ENCODE assay signal across 17 cellular contexts in the genomic region with DNA sequence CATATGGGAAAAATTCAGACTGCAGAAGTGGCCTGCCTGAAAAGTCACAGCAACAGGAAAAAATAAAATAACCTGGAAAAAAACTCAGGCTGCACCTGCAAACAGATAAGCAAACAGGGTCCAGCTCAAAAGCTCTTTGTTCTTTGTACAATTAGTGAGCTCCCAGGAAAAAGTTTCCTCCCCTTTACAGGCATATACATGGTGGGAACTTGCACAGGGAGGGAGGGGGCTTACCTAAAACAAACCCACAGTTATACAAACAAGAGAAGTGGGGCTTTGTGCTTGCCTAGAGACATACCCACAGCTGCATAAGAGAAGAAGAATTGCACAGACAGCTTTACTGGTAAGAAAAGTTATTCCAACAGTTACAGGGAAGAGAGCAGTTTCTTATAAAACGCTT. TPM values are rescaled to one million over a fixed set of nuclear protein-coding genes. Genes with fewer than 3 reads are reported as not detected.
DNase-seq lines count a peak whose midpoint lies in the region; ATAC-seq and TF ChIP-seq lines count a peak whose summit lies in the region.
"Had no signal": no experiment of that assay in that cellular context is flagged by ENCODE, and none has a peak within 500 bp of the region (broad histone marks: within the 10 kb centered on the region; RNA-seq: fewer than 3 reads in every experiment).

No MANE protein-coding gene starts in this region.

- H3K9me3 Mint-ChIP-seq in brain: no peaks in the 10 kb centered on the region
- H3K9me3 Mint-ChIP-seq in progenitor cell of endocrine pancreas (ENCODE audit: low read depth): no peaks in the 10 kb centered on the region
- H3K9me3 Mint-ChIP-seq: CD4-positive, CD25-positive, alpha-beta regulatory T cell had no signal

- ATAC-seq in Right ventricle myocardium inferior (no peak), GM21423 (IDR thresholded peaks at IDR 0.05; ENCODE audit: unreplicated experiment) (no peak)
- ATAC-seq: GM12878, HCT116 had no signal

- peak in 2 of 3 experiments; percentile 18 to 62 for DNase-seq in NCI-H1417 (lab: John Stamatoyannopoulos, UW)
- no peak for DNase-seq in NCI-H1417 treated with DMSO at 0.1 percent for 48 hours (lab: John Stamatoyannopoulos, UW)
- no peak for DNase-seq in left ventricle myocardium inferior
- no peak for DNase-seq in Right ventricle myocardium inferior (ENCODE audit: missing footprints)
- no peak for DNase-seq in progenitor cell of endocrine pancreas (ENCODE audit: low spot score, unreplicated experiment)
- DNase-seq in HEK293T (ENCODE audit: extremely low spot score): no peak
- DNase-seq: 8988T; AML-193; Calu3; CD4-positive, CD25-positive, alpha-beta regulatory T cell; DMS 273 treated with DMSO at 0.1 percent for 48 hours; GM23248 had no signal

- CTCF ChIA-PET in HEK293T (lab: Yijun Ruan, JAX): no interaction called here

- peaks cover 30% of the 10 kb centered on the region for H3K4me1 ChIP-seq in left ventricle myocardium inferior

- no peaks in the 10 kb centered on the region for H3K36me3 ChIP-seq in left ventricle myocardium inferior
- H3K36me3 ChIP-seq: BLaER1 had no signal

- H3K4me1 Mint-ChIP-seq in brain (peaks cover 33% of the 10 kb centered on the region), progenitor cell of endocrine pancreas (ENCODE audit: low read depth) (peaks cover 44% of the 10 kb centered on the region)
- H3K4me1 Mint-ChIP-seq: CD4-positive, CD25-positive, alpha-beta regulatory T cell had no signal

- intact Hi-C loops in left ventricle myocardium inferior (cut with micrococcal nuclease): no loop called here
- intact Hi-C loops in Right ventricle myocardium inferior (cut with DNase I): no loop called here

- H3K27me3 Mint-ChIP-seq in brain (no peaks in the 10 kb centered on the region), progenitor cell of endocrine pancreas (no peaks in the 10 kb centered on the region)

- H3K27ac ChIP-seq in left ventricle myocardium inferior (replicated peaks): peak overlapping the region; percentile 35
- H3K27ac ChIP-seq: BLaER1, GM23248 had no signal

- H3K4me3 ChIP-seq in left ventricle myocardium inferior: no peak overlapping the region
- H3K4me3 ChIP-seq: BLaER1, GM12878, GM23248 had no signal

- POLR2A ChIA-PET in HEK293T (lab: Yijun Ruan, JAX): no interaction called here

- H3K27ac Mint-ChIP-seq in brain (peak overlapping the region in 3 of 5 experiments; percentile 58 to 90 (median 63)), progenitor cell of endocrine pancreas (peak overlapping the region; percentile 97)
- H3K27ac Mint-ChIP-seq: CD4-positive, CD25-positive, alpha-beta regulatory T cell had no signal

- no peaks in the 10 kb centered on the region for H3K9me3 ChIP-seq in left ventricle myocardium inferior (replicated peaks)
- H3K9me3 ChIP-seq: BLaER1 had no signal

- H3K27me3 ChIP-seq in left ventricle myocardium inferior (ENCODE audit: low read depth): no peaks in the 10 kb centered on the region
- H3K27me3 ChIP-seq: BLaER1 had no signal

- no peak overlapping the region for H3K4me3 Mint-ChIP-seq in brain
- H3K4me3 Mint-ChIP-seq in progenitor cell of endocrine pancreas (ENCODE audit: low read depth): peak overlapping the region; percentile 74
- H3K4me3 Mint-ChIP-seq: CD4-positive, CD25-positive, alpha-beta regulatory T cell had no signal

- H3K36me3 Mint-ChIP-seq in brain (no peaks in the 10 kb centered on the region), progenitor cell of endocrine pancreas (ENCODE audit: insufficient read depth) (peaks cover 5% of the 10 kb centered on the region)
- H3K36me3 Mint-ChIP-seq: CD4-positive, CD25-positive, alpha-beta regulatory T cell had no signal

- TF ChIP-seq CTCF in left ventricle myocardium inferior (IDR thresholded peaks at IDR 0.05; ENCODE audit: borderline replicate concordance) (no peak), brain (conservative IDR thresholded peaks at IDR 0.05) (no peak), progenitor cell of endocrine pancreas (IDR thresholded peaks at IDR 0.05; ENCODE audit: unreplicated experiment) (no peak)

TF ChIP-seq in HEK293T, 16 proteins besides CTCF, POLR2A, EP300 and RAD21:
- TF ChIP-seq CTBP1 (IDR thresholded peaks at IDR 0.05; ENCODE audit: borderline replicate concordance) (no peak), FOXM1 (IDR thresholded peaks at IDR 0.05; ENCODE audit: borderline replicate concordance) (no peak), BHLHE40 (IDR thresholded peaks at IDR 0.05; ENCODE audit: borderline replicate concordance) (no peak), FOXA1 (IDR thresholded peaks at IDR 0.05) (no peak), PKNOX1 (IDR thresholded peaks at IDR 0.05) (no peak), ARNT (IDR thresholded peaks at IDR 0.05) (no peak), SP1 (IDR thresholded peaks at IDR 0.05) (no peak), SUZ12 (IDR thresholded peaks at IDR 0.05) (no peak), LEF1 (IDR thresholded peaks at IDR 0.05; ENCODE audit: borderline replicate concordance) (no peak), ELF4 (IDR thresholded peaks at IDR 0.05) (no peak), L3MBTL2 (conservative IDR thresholded peaks at IDR 0.05) (no peak), NFRKB (IDR thresholded peaks at IDR 0.05) (no peak)

RNA-seq across cellular contexts. Expression of gene COG2, which starts 31.7 kb away (rescaled TPM):
- total RNA-seq in left ventricle myocardium inferior: 25.6 TPM
- 28.1 TPM for total RNA-seq in Right ventricle myocardium inferior
- polyA plus RNA-seq in brain (ENCODE audit: insufficient read depth, low read depth, low replicate concordance): 13.8 TPM
- 45.2 and 48.3 TPM in 2 replicates for total RNA-seq in progenitor cell of endocrine pancreas

Comparison
In these comparisons a context has a peak if more than half of its experiments do, and no peak if none do; other contexts are left out.
1. DNase-seq: peak in NCI-H1417 (2 of 3); none in NCI-H1417 treated with DMSO at 0.1 percent for 48 hours (single experiment), left ventricle myocardium inferior (single experiment), Right ventricle myocardium inferior (single experiment), progenitor cell of endocrine pancreas (single experiment) and HEK293T (single experiment).